Comparison of ENCODE assay signal across 8 cellular contexts in the genomic region with DNA sequence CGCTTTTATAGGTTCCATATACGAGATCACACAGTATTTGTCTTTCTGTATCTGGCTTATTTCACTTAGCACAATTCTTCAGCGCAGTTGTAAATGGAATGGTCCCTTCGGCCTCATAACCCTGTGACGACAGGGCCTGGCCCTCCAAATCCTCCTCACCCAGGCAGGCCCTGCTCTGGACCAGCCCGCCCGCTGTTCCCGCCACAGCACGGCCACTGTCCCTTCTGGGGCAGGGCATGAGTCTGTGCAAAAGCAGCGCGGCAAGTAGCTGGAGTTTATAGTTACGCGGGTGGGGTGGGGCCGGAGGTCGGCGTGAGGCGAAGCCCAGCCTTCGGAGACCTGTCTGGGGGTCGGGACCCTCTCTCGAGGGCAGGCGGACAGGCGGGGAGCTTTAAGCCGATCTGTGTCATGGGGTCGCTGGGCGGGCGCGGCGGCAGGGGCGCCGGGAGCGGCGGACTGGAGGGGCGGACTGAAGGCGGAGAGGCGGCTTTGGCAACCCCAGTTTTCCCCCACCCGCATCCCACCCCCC. TPM values are rescaled to one million over a fixed set of nuclear protein-coding genes. Genes with fewer than 3 reads are reported as not detected.
A peak's percentile ranks its signal among the peaks of the same experiment; 100 is the strongest.
DNase-seq lines count a peak whose midpoint lies in the region; ATAC-seq, FAIRE-seq and TF ChIP-seq lines count a peak whose summit lies in the region.

No MANE protein-coding gene starts in this region.

- H3K9ac ChIP-seq in astrocyte (ENCODE audit: low read length), result peak overlapping the region; percentile 84
- peak overlapping the region; percentile 28 for H3K9ac ChIP-seq in iPS-15b (ENCODE audit: low read depth, low read length)

- no peaks in the 10 kb centered on the region for H3K79me2 ChIP-seq in astrocyte (ENCODE audit: insufficient read depth, low read length)

- H3K9me3 ChIP-seq in astrocyte (ENCODE audit: insufficient read depth, low read depth, low read length) (no peaks in the 10 kb centered on the region), iPS-15b (ENCODE audit: control insufficient read depth, insufficient read depth, low read length) (no peaks in the 10 kb centered on the region), sigmoid colon (no peaks in the 10 kb centered on the region)

- intact Hi-C loops in sigmoid colon (cut with DNase I), result loop anchor here (5.0 kb wide), 2 partner anchors 90 to 160 kb away; partner anchors contain the start of gene ZNF710

- peaks cover 9% of the 10 kb centered on the region; the same call in 1 of the 2 replicates for H3K27me3 ChIP-seq in H7 (ENCODE audit: control insufficient read depth, insufficient read depth, low read length)
- no peaks in the 10 kb centered on the region for H3K27me3 ChIP-seq in astrocyte (ENCODE audit: insufficient read depth, low read length)
- peaks cover 14% of the 10 kb centered on the region for H3K27me3 ChIP-seq in iPS-15b (ENCODE audit: control insufficient read depth, insufficient read depth, low read length)
- H3K27me3 ChIP-seq in sigmoid colon, result no peaks in the 10 kb centered on the region

- H3K36me3 ChIP-seq in H7 (replicated peaks; ENCODE audit: control insufficient read depth, insufficient read depth, low read length) (no peaks in the 10 kb centered on the region), astrocyte (ENCODE audit: insufficient read depth, low read length) (no peaks in the 10 kb centered on the region), iPS-15b (ENCODE audit: control insufficient read depth, insufficient read depth, low read length) (no peaks in the 10 kb centered on the region), sigmoid colon (peaks cover 0 to 27% (median 11%) of the 10 kb centered on the region in 4 donors)

- no peak for DNase-seq in H7
- no peak for DNase-seq in astrocyte (ENCODE audit: low read depth)
- DNase-seq in sigmoid colon, result peak; percentile 77
- DNase-seq in midbrain (lab: John Stamatoyannopoulos, UW), result no peak

- H2AFZ ChIP-seq in astrocyte (ENCODE audit: low read depth, low read length), result peak overlapping the region; percentile 83

- H3K4me2 ChIP-seq in astrocyte (ENCODE audit: low read length), result peak overlapping the region; percentile 96

- peaks cover 2% of the 10 kb centered on the region for H3K36me3 Mint-ChIP-seq in astrocyte (ENCODE audit: low read depth, unreplicated experiment)

- ATAC-seq in GM19452 (IDR thresholded peaks at IDR 0.05; ENCODE audit: unreplicated experiment), result no peak
- no peak for ATAC-seq in GM21360 (IDR thresholded peaks at IDR 0.05; ENCODE audit: unreplicated experiment)
- ATAC-seq in HG02798 (IDR thresholded peaks at IDR 0.05; ENCODE audit: poor library complexity, unreplicated experiment), result no peak

- H3K27ac ChIP-seq in astrocyte (ENCODE audit: low read depth, low read length) (no peak overlapping the region), sigmoid colon (peak overlapping the region; percentile 78 to 92 (median 89))

- H3K27ac Mint-ChIP-seq in astrocyte (ENCODE audit: unreplicated experiment), result peak overlapping the region; percentile 66

- no peak for TF ChIP-seq EP300 in sigmoid colon (IDR thresholded peaks at IDR 0.05)

- H3K9me3 Mint-ChIP-seq in astrocyte (ENCODE audit: unreplicated experiment), result no peaks in the 10 kb centered on the region

- H3K4me3 Mint-ChIP-seq in astrocyte (ENCODE audit: unreplicated experiment), result peak overlapping the region; percentile 80

- H4K20me1 ChIP-seq in astrocyte (ENCODE audit: insufficient read depth, low read length), result no peaks in the 10 kb centered on the region

- TF ChIP-seq CTCF in astrocyte (IDR thresholded peaks at IDR 0.05; ENCODE audit: insufficient read depth, low read depth, low read length) (no peak), sigmoid colon (IDR thresholded peaks at IDR 0.05) (no peak)

- TF ChIP-seq POLR2A in sigmoid colon (IDR thresholded peaks at IDR 0.05), result peak in 1 of 2 donors; percentile 52

- peaks cover 5% of the 10 kb centered on the region for H3K27me3 Mint-ChIP-seq in astrocyte (ENCODE audit: low read depth, unreplicated experiment)

- no peaks in the 10 kb centered on the region for H3K4me1 Mint-ChIP-seq in astrocyte (ENCODE audit: low read depth, unreplicated experiment)

- H3K4me3 ChIP-seq in H7 (ENCODE audit: insufficient read depth, low read depth, low read length) (peak overlapping the region; percentile 55), astrocyte (ENCODE audit: insufficient read depth, low read depth, low read length) (peak overlapping the region; percentile 46), iPS-15b (ENCODE audit: low read depth, low read length) (peak overlapping the region; percentile 40), sigmoid colon (peak overlapping the region; percentile 77 to 96 (median 86))

- peaks cover 4% of the 10 kb centered on the region for H3K4me1 ChIP-seq in astrocyte (ENCODE audit: insufficient read depth, low read length)
- H3K4me1 ChIP-seq in iPS-15b (ENCODE audit: control insufficient read depth, insufficient read depth, low read length), result peaks cover 5% of the 10 kb centered on the region
- H3K4me1 ChIP-seq in sigmoid colon, result peaks cover 0 to 26% (median 17%) of the 10 kb centered on the region in 4 donors

- FAIRE-seq in astrocyte (lab: Jason Lieb, UNC), result no peak

- WGBS in sigmoid colon, 2 donors, result 3 to 13% methylated on average over 36 of the region's 36 CpGs

RNA-seq across cellular contexts. Expression of gene ARPIN, which starts 0.5 kb away (rescaled TPM):
- total RNA-seq in H7 (2014; rRNA removed; shearing (Covaris generic)), result 2.1 and 2.6 TPM in 2 replicates
- total RNA-seq in astrocyte, result 4.8 and 5.9 TPM in 2 replicates
- 10 to 100 TPM; 17.9 to 33.5 (median 22.9) TPM for total RNA-seq in sigmoid colon
- 10 to 100 TPM; 16.2 to 19.3 (median 16.4) TPM for polyA plus RNA-seq in sigmoid colon

RNA-seq across cellular contexts. Expression of gene AP3S2, which starts 18.4 kb away (rescaled TPM):
- total RNA-seq in H7 (2014; rRNA removed; shearing (Covaris generic)), result 39.6 and 62.8 TPM in 2 replicates
- total RNA-seq in astrocyte (37.9 and 41.2 TPM in 2 replicates), sigmoid colon (10 to 100 TPM; 24.1 to 37.8 (median 26.6) TPM)
- polyA plus RNA-seq in sigmoid colon, result 10 to 100 TPM; 33.5 to 88.5 (median 51.7) TPM
